In genomic region chr17:42321555-42321954, GRCh38 we compare ENCODE assay signal across 17 cellular contexts. TPM values are rescaled to one million over a fixed set of nuclear protein-coding genes. Genes with fewer than 3 reads are reported as not detected.
DNase-seq lines count a peak whose midpoint lies in the region; ATAC-seq and TF ChIP-seq lines count a peak whose summit lies in the region.
"Had no signal": no experiment of that assay in that cellular context is flagged by ENCODE, and none has a peak within 500 bp of the region (broad histone marks: within the 10 kb centered on the region; RNA-seq: fewer than 3 reads in every experiment).

No MANE protein-coding gene starts in this region.

- peaks cover 57% of the 10 kb centered on the region for H3K36me3 Mint-ChIP-seq in T-helper 1 cell treated with Interleukin-12 subunit alpha and Interleukin-12 subunit beta and Interleukin-4 antibody, amounts not matched to agents 30 μg/mL and 1 μg/mL, for 36 hours (ENCODE audit: low read depth)
- H3K36me3 Mint-ChIP-seq in activated CD8-positive, alpha-beta T cell treated with anti-CD3 and anti-CD28 coated beads, Interleukin-2, amount 10 ng/mL, durations not matched to agents 7 days and 5 days (ENCODE audit: low read depth) = peaks cover 58% of the 10 kb centered on the region

- H3K4me1 Mint-ChIP-seq in T-helper 1 cell treated with Interleukin-12 subunit alpha and Interleukin-12 subunit beta and Interleukin-4 antibody, amounts not matched to agents 30 μg/mL and 1 μg/mL, for 36 hours (ENCODE audit: low read depth) = peaks cover 54% of the 10 kb centered on the region
- H3K4me1 Mint-ChIP-seq in activated CD8-positive, alpha-beta T cell treated with anti-CD3 and anti-CD28 coated beads, Interleukin-2, amount 10 ng/mL, durations not matched to agents 7 days and 5 days (ENCODE audit: low read depth) = peaks cover 47% of the 10 kb centered on the region
- H3K4me1 Mint-ChIP-seq: mesothelial cell of epicardium had no signal

- no peak overlapping the region for H3K18ac ChIP-seq in mesendoderm (ENCODE audit: low read length)

- H4K8ac ChIP-seq in mesendoderm (ENCODE audit: low read depth, low read length) = no peak overlapping the region

- H3K79me2 ChIP-seq in Karpas-422 (ENCODE audit: low read length) (no peaks in the 10 kb centered on the region), mesendoderm (ENCODE audit: control insufficient read depth, insufficient read depth, low read length) (no peaks in the 10 kb centered on the region), GM23248 (ENCODE audit: insufficient read depth) (peaks cover 47% of the 10 kb centered on the region)

- no peaks in the 10 kb centered on the region for H3K9me3 ChIP-seq in Karpas-422 (ENCODE audit: low read length)
- H3K9me3 ChIP-seq in gastroesophageal sphincter = no peaks in the 10 kb centered on the region
- H3K9me3 ChIP-seq in GM23248 (ENCODE audit: low read depth) = no peaks in the 10 kb centered on the region
- H3K9me3 ChIP-seq: right atrium auricular region, tibial artery had no signal

- peaks cover 28% of the 10 kb centered on the region for H3F3A ChIP-seq in GM23248 (ENCODE audit: insufficient read depth)

- no peak overlapping the region for H3K4ac ChIP-seq in mesendoderm (ENCODE audit: low read depth, low read length)

- H3K4me2 ChIP-seq in Karpas-422 (ENCODE audit: low read depth, low read length, poor library complexity, severe bottlenecking) (peak overlapping the region; percentile 8), mesendoderm (ENCODE audit: low read length) (no peak overlapping the region), GM23248 (ENCODE audit: unreplicated experiment) (no peak overlapping the region)

- no peaks in the 10 kb centered on the region for H3K27me3 Mint-ChIP-seq in T-helper 1 cell treated with Interleukin-12 subunit alpha and Interleukin-12 subunit beta and Interleukin-4 antibody, amounts not matched to agents 30 μg/mL and 1 μg/mL, for 36 hours (ENCODE audit: low read depth)
- H3K27me3 Mint-ChIP-seq in activated CD8-positive, alpha-beta T cell treated with anti-CD3 and anti-CD28 coated beads, Interleukin-2, amount 10 ng/mL, durations not matched to agents 7 days and 5 days (ENCODE audit: low read depth) = no peaks in the 10 kb centered on the region

- no peaks in the 10 kb centered on the region for H3K36me3 ChIP-seq in Karpas-422 (ENCODE audit: insufficient read depth, low read length)
- peaks cover 0 to 100% of the 10 kb centered on the region in 2 donors for H3K36me3 ChIP-seq in gastroesophageal sphincter
- H3K36me3 ChIP-seq in mesendoderm (ENCODE audit: control insufficient read depth, insufficient read depth, low read length) = peaks cover 3% of the 10 kb centered on the region
- H3K36me3 ChIP-seq in GM23248 (ENCODE audit: low read depth) = peaks cover 27% of the 10 kb centered on the region

- no peak for DNase-seq in T-helper 1 cell
- DNase-seq in Karpas-422 = no peak
- DNase-seq in activated CD8-positive, alpha-beta T cell treated with anti-CD3 and anti-CD28 coated beads, Interleukin-2, amount 10 ng/mL, durations not matched to agents 7 days and 5 days = no peak
- DNase-seq in mesendoderm = no peak
- no peak for DNase-seq in GM23248
- DNase-seq: activated CD4-positive, alpha-beta T cell treated with anti-CD3 and anti-CD28 coated beads for 1 hour; activated T-cell treated with anti-CD3 and anti-CD28 coated beads, Interleukin-2, amount 50 U/mL, for 1 hour; NCI-H2029 treated with DMSO at 0.1 percent for 48 hours; NCI-H774; tibial artery had no signal

- TF ChIP-seq CTCF in gastroesophageal sphincter (IDR thresholded peaks at IDR 0.05) = no peak

- H2BK15ac ChIP-seq in mesendoderm (replicated peaks; ENCODE audit: low read depth) = no peak overlapping the region

- POLR2A ChIA-PET in activated CD8-positive, alpha-beta T cell treated with anti-CD3 and anti-CD28 coated beads, Interleukin-2, amount 10 ng/mL, durations not matched to agents 7 days and 5 days (lab: Charles Lee) = interaction anchor here (1.2 to 1.9 kb wide), 5 partner anchors 14 to 85 kb away, joined by 3 to 8 read pairs (median 5); partner anchors contain the start of gene STAT3

- H3K4me1 ChIP-seq in Karpas-422 (ENCODE audit: low read length) (peaks cover 63% of the 10 kb centered on the region), gastroesophageal sphincter (peaks cover 0 to 34% (median 12%) of the 10 kb centered on the region in 3 donors), mesendoderm (ENCODE audit: control insufficient read depth, low read depth, low read length) (peaks cover 4% of the 10 kb centered on the region), GM23248 (ENCODE audit: insufficient read depth) (peaks cover 18% of the 10 kb centered on the region)

- ATAC-seq in activated CD8-positive, alpha-beta T cell treated with anti-CD3 and anti-CD28 coated beads, Interleukin-2, amount 10 ng/mL, durations not matched to agents 7 days and 5 days = no peak
- ATAC-seq in gastroesophageal sphincter = no peak
- ATAC-seq in GM21737 (IDR thresholded peaks at IDR 0.05; ENCODE audit: unreplicated experiment) = no peak

- WGBS in gastroesophageal sphincter (ENCODE audit: low coverage in 1 of 2), 2 donors = 80 to 81% methylated on average over 1 to 4 of the region's 4 CpGs
- WGBS in mesendoderm (ENCODE audit: extremely low coverage, insufficient coverage, low lambda C conversion rate) = no CpG with 5 or more reads among the region's 4 CpGs
- whole genome bisulfite sequencing in GM23248 (ENCODE audit: low coverage in 1 of 2, low lambda C conversion rate in 2 of 2, missing lambda C conversion rate in 2 of 2), 2 experiments = 71 to 76% methylated on average over 4 of the region's 4 CpGs

- no peaks in the 10 kb centered on the region for H3K27me3 ChIP-seq in Karpas-422 (ENCODE audit: low read length)
- H3K27me3 ChIP-seq in gastroesophageal sphincter = no peaks in the 10 kb centered on the region
- no peaks in the 10 kb centered on the region for H3K27me3 ChIP-seq in mesendoderm (ENCODE audit: insufficient read depth, low read length, poor library complexity)
- no peaks in the 10 kb centered on the region for H3K27me3 ChIP-seq in GM23248 (replicated peaks; ENCODE audit: insufficient read depth)
- H3K27me3 ChIP-seq: right atrium auricular region, tibial artery had no signal

- H3K4me3 Mint-ChIP-seq in T-helper 1 cell treated with Interleukin-12 subunit alpha and Interleukin-12 subunit beta and Interleukin-4 antibody, amounts not matched to agents 30 μg/mL and 1 μg/mL, for 36 hours = no peak overlapping the region
- no peak overlapping the region for H3K4me3 Mint-ChIP-seq in activated CD8-positive, alpha-beta T cell treated with anti-CD3 and anti-CD28 coated beads, Interleukin-2, amount 10 ng/mL, durations not matched to agents 7 days and 5 days
- H3K4me3 Mint-ChIP-seq: mesothelial cell of epicardium had no signal

- no peak overlapping the region for H2BK120ac ChIP-seq in mesendoderm (ENCODE audit: low read depth, low read length)

- in situ Hi-C loops in GM23248 (cut with MboI) = loop anchor here (10.0 kb wide), 2 partner anchors 83 to 203 kb away; no protein-coding TSS in a partner anchor

- no peak overlapping the region for H2AK5ac ChIP-seq in mesendoderm (ENCODE audit: low read length)

- no peak overlapping the region for H2BK5ac ChIP-seq in mesendoderm (ENCODE audit: low read length)

- CTCF ChIA-PET in activated CD8-positive, alpha-beta T cell treated with anti-CD3 and anti-CD28 coated beads, Interleukin-2, amount 10 ng/mL, durations not matched to agents 7 days and 5 days (lab: Charles Lee) = interaction anchor here (0.6 to 19.4 kb wide), 23 partner anchors 9 to 1683 kb away, joined by 3 to 666 read pairs (median 5); partner anchors contain the start of genes CAVIN1, GHDC and STAT3

- no peak for TF ChIP-seq POLR2A in gastroesophageal sphincter (IDR thresholded peaks at IDR 0.05)

- no peak overlapping the region for H3K56ac ChIP-seq in mesendoderm (ENCODE audit: low read length)

- H3K23ac ChIP-seq in mesendoderm (ENCODE audit: low read length) = no peak overlapping the region

- no peaks in the 10 kb centered on the region for H4K20me1 ChIP-seq in Karpas-422 (ENCODE audit: insufficient read depth, low read depth, low read length)
- no peaks in the 10 kb centered on the region for H4K20me1 ChIP-seq in GM23248 (ENCODE audit: insufficient read depth)

- H3K27ac ChIP-seq in Karpas-422 (ENCODE audit: low read length) = peak overlapping the region; percentile 95
- peak overlapping the region in 3 of 4 donors; percentile 14 to 69 (median 65) for H3K27ac ChIP-seq in gastroesophageal sphincter
- H3K27ac ChIP-seq in mesendoderm (ENCODE audit: low read depth, low read length) = no peak overlapping the region
- H3K27ac ChIP-seq in GM23248 = no peak overlapping the region
- H3K27ac ChIP-seq: 22Rv1, right atrium auricular region, RWPE1 had no signal

- H2AFZ ChIP-seq in Karpas-422 (ENCODE audit: low read length) (no peak overlapping the region), GM23248 (no peak overlapping the region)

- H3K9me2 ChIP-seq in Karpas-422 (replicated peaks; ENCODE audit: insufficient read depth, low read length) = no peaks in the 10 kb centered on the region
- H3K9me2 ChIP-seq in GM23248 (ENCODE audit: insufficient read depth) = no peaks in the 10 kb centered on the region

- H3K9ac ChIP-seq in Karpas-422 (ENCODE audit: low read length) (peak overlapping the region; percentile 28; the same call in 1 of the 2 replicates), mesendoderm (ENCODE audit: low read length) (no peak overlapping the region), GM23248 (no peak overlapping the region)

- no peaks in the 10 kb centered on the region for H3K79me1 ChIP-seq in mesendoderm (ENCODE audit: low read length)

- H3K27ac Mint-ChIP-seq in T-helper 1 cell treated with Interleukin-12 subunit alpha and Interleukin-12 subunit beta and Interleukin-4 antibody, amounts not matched to agents 30 μg/mL and 1 μg/mL, for 36 hours = peak overlapping the region; percentile 27
- H3K27ac Mint-ChIP-seq in activated CD8-positive, alpha-beta T cell treated with anti-CD3 and anti-CD28 coated beads, Interleukin-2, amount 10 ng/mL, durations not matched to agents 7 days and 5 days = peak overlapping the region; percentile 30
- H3K27ac Mint-ChIP-seq: mesothelial cell of epicardium had no signal

- no peak overlapping the region for H3K4me3 ChIP-seq in Karpas-422 (ENCODE audit: low read length)
- no peak overlapping the region for H3K4me3 ChIP-seq in gastroesophageal sphincter
- no peak overlapping the region for H3K4me3 ChIP-seq in mesendoderm (ENCODE audit: low read length)
- no peak overlapping the region for H3K4me3 ChIP-seq in GM23248
- H3K4me3 ChIP-seq: right atrium auricular region, tibial artery had no signal

- H3K9me3 Mint-ChIP-seq in T-helper 1 cell treated with Interleukin-12 subunit alpha and Interleukin-12 subunit beta and Interleukin-4 antibody, amounts not matched to agents 30 μg/mL and 1 μg/mL, for 36 hours = no peaks in the 10 kb centered on the region
- H3K9me3 Mint-ChIP-seq in activated CD8-positive, alpha-beta T cell treated with anti-CD3 and anti-CD28 coated beads, Interleukin-2, amount 10 ng/mL, durations not matched to agents 7 days and 5 days (ENCODE audit: insufficient read depth) = no peaks in the 10 kb centered on the region
- H3K9me3 Mint-ChIP-seq: mesothelial cell of epicardium had no signal

- no peak for TF ChIP-seq EP300 in gastroesophageal sphincter (IDR thresholded peaks at IDR 0.05)

- no peak overlapping the region for H4K5ac ChIP-seq in mesendoderm (ENCODE audit: low read length)

RNA-seq across cellular contexts. Expression of gene STAT5A, which starts 33.3 kb away (rescaled TPM):
- total RNA-seq in Karpas-422 (2014; rRNA removed; shearing (Covaris generic); ENCODE audit: low replicate concordance) = 62.3 and 160 TPM in 2 replicates
- 100 to 1,000 TPM; 117 to 119 TPM for total RNA-seq in activated CD8-positive, alpha-beta T cell treated with anti-CD3 and anti-CD28 coated beads, Interleukin-2, amount 10 ng/mL, durations not matched to agents 7 days and 5 days
- total RNA-seq in gastroesophageal sphincter = 10 to 100 TPM; 61.8 to 80.8 (median 71.4) TPM
- 1.7 TPM for polyA plus RNA-seq in mesendoderm (2013, experiment 1 of 2)
- 1.7 TPM for polyA plus RNA-seq in mesendoderm (2013, experiment 2 of 2)
- total RNA-seq in GM23248 (2014; rRNA removed; shearing (Covaris generic)) = 21.2 and 26.3 TPM in 2 replicates
- polyA plus RNA-seq in GM23248 (2016; fragmentation: Nextera tagmentation; extraction: Ambion mirVana) = 6.7 and 6.8 TPM in 2 replicates

RNA-seq across cellular contexts. Expression of gene STAT5B, which starts 45.4 kb away (rescaled TPM):
- 110 and 142 TPM in 2 replicates for total RNA-seq in Karpas-422 (2014; rRNA removed; shearing (Covaris generic); ENCODE audit: low replicate concordance)
- total RNA-seq in activated CD8-positive, alpha-beta T cell treated with anti-CD3 and anti-CD28 coated beads, Interleukin-2, amount 10 ng/mL, durations not matched to agents 7 days and 5 days = 10 to 100 TPM; 92.7 to 94.4 TPM
- total RNA-seq in gastroesophageal sphincter = 10 to 100 TPM; 73.3 to 98.3 (median 95.6) TPM
- polyA plus RNA-seq in mesendoderm (2013, experiment 1 of 2) = 24.3 TPM
- polyA plus RNA-seq in mesendoderm (2013, experiment 2 of 2) = 26.6 TPM
- total RNA-seq in GM23248 (2014; rRNA removed; shearing (Covaris generic)) = 21.8 and 23.5 TPM in 2 replicates
- polyA plus RNA-seq in GM23248 (2016; fragmentation: Nextera tagmentation; extraction: Ambion mirVana) = 11.9 and 13.8 TPM in 2 replicates

Comparison
In these comparisons a context has a peak if more than half of its experiments do, and no peak if none do; other contexts are left out.
1. H3K27ac ChIP-seq: peak in Karpas-422 (single experiment) and gastroesophageal sphincter (3 of 4); none in mesendoderm (single experiment) and GM23248 (single experiment).